ENCODE assay signal across 1 cellular context in genomic region chr6:111731404-111732195, GRCh38.
TF ChIP-seq lines count a peak whose summit lies in the region.

No MANE protein-coding gene starts in this region.

TF ChIP-seq in GM12878, 131 proteins besides CTCF, POLR2A, EP300 and RAD21 (continued from another document and continues in another):
- TF ChIP-seq PAX5 (IDR thresholded peaks at IDR 0.05; ENCODE audit: borderline replicate concordance, low read depth, low read length) (no peak), FOS (IDR thresholded peaks at IDR 0.05; ENCODE audit: borderline replicate concordance, extremely low read depth, insufficient read length) (no peak), KDM1A (IDR thresholded peaks at IDR 0.05; ENCODE audit: borderline replicate concordance) (no peak), ZBTB4 (CRISPR knock-in tag; IDR thresholded peaks at IDR 0.05) (no peak), USF1 (IDR thresholded peaks at IDR 0.05; ENCODE audit: borderline replicate concordance, extremely low read length, insufficient read depth, low read depth, low read length) (no peak), ELK1 (IDR thresholded peaks at IDR 0.05; ENCODE audit: low read depth, low read length) (no peak), POU2F2 (IDR thresholded peaks at IDR 0.05; ENCODE audit: borderline replicate concordance, low read depth, low read length) (no peak), CEBPB (IDR thresholded peaks at IDR 0.05; ENCODE audit: borderline replicate concordance in 1 of 2, low read depth in 2 of 2, low read length in 2 of 2) (no peak), STAT1 (conservative IDR thresholded peaks at IDR 0.05) (no peak), SMAD1 (IDR thresholded peaks at IDR 0.05; ENCODE audit: low read depth, partially characterized antibody) (no peak), REST (IDR thresholded peaks at IDR 0.05; ENCODE audit: low read depth, low read length) (no peak), SUZ12 (IDR thresholded peaks at IDR 0.05; ENCODE audit: unreplicated experiment) (no peak), PAX8 (IDR thresholded peaks at IDR 0.05) (no peak), MLLT1 (IDR thresholded peaks at IDR 0.05) (no peak), BHLHE40 (IDR thresholded peaks at IDR 0.05; ENCODE audit: borderline replicate concordance in 1 of 2, low read depth in 2 of 2, low read length in 1 of 2) (peak in 1 of 2 experiments; percentile 44; a peak in 2 of 4 replicates), GATAD2B (conservative IDR thresholded peaks at IDR 0.05; ENCODE audit: low read depth) (0 out of 2 replicates have a peak, but pooled peaks have one; percentile 32), NKRF (conservative IDR thresholded peaks at IDR 0.05) (no peak), NR2C2 (IDR thresholded peaks at IDR 0.05; ENCODE audit: borderline replicate concordance, control insufficient read depth, insufficient read length, low read depth) (no peak), FOXM1 (IDR thresholded peaks at IDR 0.05; ENCODE audit: low read depth, low read length) (peak; percentile 21; the same call in 1 of the 2 replicates), HCFC1 (IDR thresholded peaks at IDR 0.05; ENCODE audit: low read length) (no peak), SPI1 (IDR thresholded peaks at IDR 0.05; ENCODE audit: borderline replicate concordance, insufficient read depth, low read depth, low read length) (no peak), RELB (IDR thresholded peaks at IDR 0.05; ENCODE audit: low read depth) (peak; percentile 36; the same call in 1 of the 2 replicates), BACH1 (IDR thresholded peaks at IDR 0.05; ENCODE audit: borderline replicate concordance) (no peak), RCOR1 (conservative IDR thresholded peaks at IDR 0.05; ENCODE audit: low read depth, low read length) (no peak), SIX5 (IDR thresholded peaks at IDR 0.05; ENCODE audit: low read depth, low read length, severe bottlenecking) (no peak), SIN3A (IDR thresholded peaks at IDR 0.05; ENCODE audit: low read depth, low read length) (no peak), TAF1 (IDR thresholded peaks at IDR 0.05; ENCODE audit: borderline replicate concordance, low read depth, low read length) (no peak), SREBF1 (IDR thresholded peaks at IDR 0.05; ENCODE audit: low read length) (no peak), KLF5 (IDR thresholded peaks at IDR 0.05; ENCODE audit: partially characterized antibody) (no peak), ATF7 (IDR thresholded peaks at IDR 0.05; ENCODE audit: low read depth) (peak; percentile 68), EZH2 (IDR thresholded peaks at IDR 0.05; ENCODE audit: borderline replicate concordance, control insufficient read depth, low read depth, low read length) (no peak), CBX5 (IDR thresholded peaks at IDR 0.05; ENCODE audit: low read depth) (no peak), SREBF2 (IDR thresholded peaks at IDR 0.05; ENCODE audit: low read length) (no peak), WRNIP1 (IDR thresholded peaks at IDR 0.05; ENCODE audit: borderline replicate concordance, low read depth, low read length) (no peak), ATF2 (IDR thresholded peaks at IDR 0.05; ENCODE audit: low read length) (no peak), ZBTB40 (IDR thresholded peaks at IDR 0.05; ENCODE audit: borderline replicate concordance) (no peak), JUND (IDR thresholded peaks at IDR 0.05; ENCODE audit: low read depth, low read length) (no peak), NR2F1 (conservative IDR thresholded peaks at IDR 0.05) (0 out of 2 replicates have a peak, but pooled peaks have one; percentile 29), MTA3 (IDR thresholded peaks at IDR 0.05; ENCODE audit: borderline replicate concordance, low read length) (no peak), RUNX3 (IDR thresholded peaks at IDR 0.05; ENCODE audit: low read length) (peak; percentile 64), IKZF1 (conservative IDR thresholded peaks at IDR 0.05) (peak; percentile 68)
